8 cellular contexts compared by ENCODE assay signal in the genomic region with DNA sequence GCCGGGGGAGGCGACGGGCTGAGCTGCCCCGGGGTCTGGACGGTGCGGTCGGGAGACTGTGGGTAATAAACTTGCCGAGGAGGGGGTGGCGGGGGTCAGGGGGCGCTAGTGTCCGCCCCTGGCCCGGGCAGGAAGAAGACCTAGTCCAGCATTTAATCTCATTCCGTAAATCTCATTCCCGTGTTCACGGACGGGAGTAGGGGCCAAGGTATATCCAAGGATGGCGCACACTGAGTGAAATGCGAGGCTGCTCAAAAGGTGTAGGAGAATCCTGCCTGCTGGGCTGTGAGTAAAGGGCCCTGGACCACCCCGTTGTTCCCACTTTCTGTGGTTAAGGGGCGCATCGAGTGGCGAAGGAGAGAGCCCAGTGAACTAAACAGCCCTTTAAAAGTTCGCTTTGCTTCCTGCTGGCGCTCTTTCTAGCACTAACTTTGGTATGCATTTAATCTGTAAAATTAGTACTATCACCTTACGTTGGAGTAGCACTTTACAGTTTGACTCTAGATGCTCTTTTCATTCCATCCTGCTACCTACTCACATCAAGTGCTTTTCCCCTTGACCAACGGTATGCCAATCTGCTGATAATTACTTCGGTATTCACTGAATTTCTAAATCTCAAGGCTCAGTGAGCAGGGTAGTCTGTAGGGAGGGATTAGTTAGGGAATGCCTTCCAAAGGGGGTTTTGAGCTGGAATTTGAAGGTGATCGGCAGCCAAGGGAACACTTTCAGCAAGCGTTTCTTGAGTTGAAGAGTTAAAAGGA.
DNase-seq lines count a peak whose midpoint lies in the region; ATAC-seq and TF ChIP-seq lines count a peak whose summit lies in the region.

No MANE protein-coding gene starts in this region.

- peak overlapping the region; percentile 85 for H3K4me3 ChIP-seq in SK-N-MC
- H3K4me3 ChIP-seq in fibroblast of pulmonary artery (replicated peaks; ENCODE audit: low read depth, low read length) = peak overlapping the region; percentile 59

- no peak overlapping the region for H3K27ac ChIP-seq in SK-N-MC

- no peak for ATAC-seq in HG03159 (IDR thresholded peaks at IDR 0.05; ENCODE audit: unreplicated experiment)

- H3K36me3 ChIP-seq in SK-N-MC (ENCODE audit: insufficient read depth, low read length) = no peaks in the 10 kb centered on the region

- H3K9ac ChIP-seq in SK-N-MC (ENCODE audit: insufficient read length) = peak overlapping the region; percentile 76

- no peaks in the 10 kb centered on the region for H3K9me3 ChIP-seq in SK-N-MC (ENCODE audit: low read depth, low read length)

- TF ChIP-seq CTCF in fibroblast of pulmonary artery (IDR thresholded peaks at IDR 0.05; ENCODE audit: low read length, missing control alignments) = no peak

- peak; percentile 28 for DNase-seq in activated T-cell treated with anti-CD3 and anti-CD28 coated beads, Interleukin-2, amount 50 U/mL, for 1 hour
- DNase-seq in activated T-cell treated with anti-CD3 and anti-CD28 coated beads for 4 hours (no peak), SK-N-MC (ENCODE audit: low read depth, low spot score) (no peak), fibroblast of pulmonary artery (ENCODE audit: low read depth) (no peak), retina (peak; percentile 52), NCI-H1105 (lab: John Stamatoyannopoulos, UW) (no peak), Ammon's horn (ENCODE audit: low spot score) (no peak)

Comparison
In these comparisons a context has a peak if more than half of its experiments do, and no peak if none do; other contexts are left out.
1. DNase-seq: peak in activated T-cell treated with anti-CD3 and anti-CD28 coated beads, Interleukin-2, amount 50 U/mL, for 1 hour (single experiment) and retina (single experiment); none in activated T-cell treated with anti-CD3 and anti-CD28 coated beads for 4 hours (single experiment), SK-N-MC (single experiment), fibroblast of pulmonary artery (single experiment), NCI-H1105 (single experiment) and Ammon's horn (single experiment).